In the genomic region with DNA sequence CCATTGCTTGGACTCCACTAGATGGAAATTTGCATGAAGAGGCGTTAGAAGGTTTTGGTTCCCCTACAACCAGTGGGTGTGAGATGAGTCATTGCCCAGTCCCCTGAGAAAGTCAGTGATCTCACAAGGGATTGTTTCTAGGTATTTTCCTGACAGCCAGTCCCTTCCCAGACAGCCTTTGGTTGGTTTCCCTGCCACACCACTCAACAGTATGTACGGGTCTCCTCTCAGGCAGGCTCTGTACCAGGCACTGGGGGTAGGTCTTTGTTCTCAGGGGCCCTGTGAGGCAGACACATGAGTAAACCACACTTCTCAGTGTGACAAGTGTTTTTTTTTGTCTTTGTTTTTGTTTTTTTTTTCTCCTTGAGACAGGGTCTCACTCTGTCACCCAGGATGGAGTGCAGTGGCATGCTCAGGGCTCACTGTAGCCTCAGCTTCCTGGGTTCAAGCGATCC, we compare ENCODE assay signal across 8 cellular contexts. TPM values are rescaled to one million over a fixed set of nuclear protein-coding genes. Genes with fewer than 3 reads are reported as not detected.
DNase-seq lines count a peak whose midpoint lies in the region; ATAC-seq and TF ChIP-seq lines count a peak whose summit lies in the region.

No MANE protein-coding gene starts in this region.

- H3K36me3 Mint-ChIP-seq in IgD-negative memory B cell (no peaks in the 10 kb centered on the region), WTC11 (no peaks in the 10 kb centered on the region)
- peaks cover 23% of the 10 kb centered on the region for H3K36me3 Mint-ChIP-seq in stimulated activated naive CD8-positive, alpha-beta T cell treated with anti-CD3 and anti-CD28 coated beads, Interleukin-15, Interleukin-2, amounts not matched to agents 100 ng/mL and 50 ng/mL, for 24 hours (ENCODE audit: low read depth)

- H3K9me3 Mint-ChIP-seq in IgD-negative memory B cell, result peaks cover 0 to 6% (median 0%) of the 10 kb centered on the region in 3 donors
- H3K9me3 Mint-ChIP-seq in stimulated activated naive CD8-positive, alpha-beta T cell treated with anti-CD3 and anti-CD28 coated beads, Interleukin-15, Interleukin-2, amounts not matched to agents 100 ng/mL and 50 ng/mL, for 24 hours, result no peaks in the 10 kb centered on the region
- H3K9me3 Mint-ChIP-seq in WTC11, result no peaks in the 10 kb centered on the region

- in situ Hi-C loops in KBM-7 (cut with MboI; ENCODE audit: low pct_unique_long_range_greater_than_20kb, low sequenced_read_pairs), result no loop called here

- TF ChIP-seq CTCF in cardiac fibroblast (IDR thresholded peaks at IDR 0.05; ENCODE audit: low read depth, low read length) (no peak), WTC11 (IDR thresholded peaks at IDR 0.05) (no peak)

- H3K27ac Mint-ChIP-seq in IgD-negative memory B cell (peak overlapping the region in 2 of 3 donors; percentile 3 to 6), WTC11 (no peak overlapping the region)
- peak overlapping the region; percentile 77 for H3K27ac Mint-ChIP-seq in stimulated activated naive CD8-positive, alpha-beta T cell treated with anti-CD3 and anti-CD28 coated beads, Interleukin-15, Interleukin-2, amounts not matched to agents 100 ng/mL and 50 ng/mL, for 24 hours

- H3K27me3 Mint-ChIP-seq in IgD-negative memory B cell (peaks cover 58% of the 10 kb centered on the region), WTC11 (ENCODE audit: low read depth) (peaks cover 34% of the 10 kb centered on the region)
- peaks cover 18% of the 10 kb centered on the region for H3K27me3 Mint-ChIP-seq in stimulated activated naive CD8-positive, alpha-beta T cell treated with anti-CD3 and anti-CD28 coated beads, Interleukin-15, Interleukin-2, amounts not matched to agents 100 ng/mL and 50 ng/mL, for 24 hours

- CTCF ChIA-PET in WTC11 (lab: Charles Lee), result no interaction called here

- H3K4me3 ChIP-seq in cardiac fibroblast (replicated peaks in 1 of 2; ENCODE audit: low read depth in 2 of 2, low read length in 2 of 2), result no peak overlapping the region

- H3K4me3 Mint-ChIP-seq in IgD-negative memory B cell (no peak overlapping the region), WTC11 (no peak overlapping the region)
- peak overlapping the region; percentile 20 for H3K4me3 Mint-ChIP-seq in stimulated activated naive CD8-positive, alpha-beta T cell treated with anti-CD3 and anti-CD28 coated beads, Interleukin-15, Interleukin-2, amounts not matched to agents 100 ng/mL and 50 ng/mL, for 24 hours

- DNase-seq in cardiac fibroblast (ENCODE audit: low read depth in 2 of 2) (peak; percentile 34 to 86), KBM-7 (no peak), WTC11 (ENCODE audit: low spot score) (no peak), SHP77 (lab: John Stamatoyannopoulos, UW) (no peak)

- peaks cover 12 to 19% (median 16%) of the 10 kb centered on the region in 3 donors for H3K4me1 Mint-ChIP-seq in IgD-negative memory B cell
- peaks cover 44% of the 10 kb centered on the region for H3K4me1 Mint-ChIP-seq in stimulated activated naive CD8-positive, alpha-beta T cell treated with anti-CD3 and anti-CD28 coated beads, Interleukin-15, Interleukin-2, amounts not matched to agents 100 ng/mL and 50 ng/mL, for 24 hours (ENCODE audit: low read depth)
- H3K4me1 Mint-ChIP-seq in WTC11, result peaks cover 10% of the 10 kb centered on the region

- POLR2A ChIA-PET in WTC11 (lab: Charles Lee), result interaction anchor here (0.6 kb wide), 1 partner anchor 43 kb away, joined by 3 read pairs; no protein-coding TSS in a partner anchor

- ATAC-seq in GM18498 (IDR thresholded peaks at IDR 0.05; ENCODE audit: unreplicated experiment), result peak; percentile 71
- ATAC-seq in GM21619 (IDR thresholded peaks at IDR 0.05; ENCODE audit: unreplicated experiment), result peak; percentile 63
- no peak for ATAC-seq in WTC11

TF ChIP-seq in WTC11, 78 proteins besides CTCF, POLR2A, EP300 and RAD21:
- TF ChIP-seq, protein P1, sequence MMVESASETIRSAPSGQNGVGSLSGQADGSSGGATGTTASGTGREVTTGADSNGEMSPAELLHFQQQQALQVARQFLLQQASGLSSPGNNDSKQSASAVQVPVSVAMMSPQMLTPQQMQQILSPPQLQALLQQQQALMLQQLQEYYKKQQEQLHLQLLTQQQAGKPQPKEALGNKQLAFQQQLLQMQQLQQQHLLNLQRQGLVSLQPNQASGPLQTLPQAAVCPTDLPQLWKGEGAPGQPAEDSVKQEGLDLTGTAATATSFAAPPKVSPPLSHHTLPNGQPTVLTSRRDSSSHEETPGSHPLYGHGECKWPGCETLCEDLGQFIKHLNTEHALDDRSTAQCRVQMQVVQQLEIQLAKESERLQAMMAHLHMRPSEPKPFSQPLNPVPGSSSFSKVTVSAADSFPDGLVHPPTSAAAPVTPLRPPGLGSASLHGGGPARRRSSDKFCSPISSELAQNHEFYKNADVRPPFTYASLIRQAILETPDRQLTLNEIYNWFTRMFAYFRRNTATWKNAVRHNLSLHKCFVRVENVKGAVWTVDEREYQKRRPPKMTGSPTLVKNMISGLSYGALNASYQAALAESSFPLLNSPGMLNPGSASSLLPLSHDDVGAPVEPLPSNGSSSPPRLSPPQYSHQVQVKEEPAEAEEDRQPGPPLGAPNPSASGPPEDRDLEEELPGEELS (CRISPR knock-in tag; IDR thresholded peaks at IDR 0.05), result no peak
- TF ChIP-seq ZBTB21 (CRISPR knock-in tag; IDR thresholded peaks at IDR 0.05; ENCODE audit: borderline replicate concordance), result no peak
- no peak for TF ChIP-seq PRRX2 (CRISPR knock-in tag; IDR thresholded peaks at IDR 0.05)
- TF ChIP-seq, protein P2, sequence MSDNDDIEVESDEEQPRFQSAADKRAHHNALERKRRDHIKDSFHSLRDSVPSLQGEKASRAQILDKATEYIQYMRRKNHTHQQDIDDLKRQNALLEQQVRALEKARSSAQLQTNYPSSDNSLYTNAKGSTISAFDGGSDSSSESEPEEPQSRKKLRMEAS (CRISPR knock-in tag; IDR thresholded peaks at IDR 0.05), result no peak
- TF ChIP-seq, protein P3, sequence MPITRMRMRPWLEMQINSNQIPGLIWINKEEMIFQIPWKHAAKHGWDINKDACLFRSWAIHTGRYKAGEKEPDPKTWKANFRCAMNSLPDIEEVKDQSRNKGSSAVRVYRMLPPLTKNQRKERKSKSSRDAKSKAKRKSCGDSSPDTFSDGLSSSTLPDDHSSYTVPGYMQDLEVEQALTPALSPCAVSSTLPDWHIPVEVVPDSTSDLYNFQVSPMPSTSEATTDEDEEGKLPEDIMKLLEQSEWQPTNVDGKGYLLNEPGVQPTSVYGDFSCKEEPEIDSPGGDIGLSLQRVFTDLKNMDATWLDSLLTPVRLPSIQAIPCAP (CRISPR knock-in tag; IDR thresholded peaks at IDR 0.05), result no peak
- TF ChIP-seq NR3C1 (CRISPR knock-in tag; conservative IDR thresholded peaks at IDR 0.05; ENCODE audit: low read depth), result no peak
- no peak for TF ChIP-seq NR1H2 (CRISPR knock-in tag; IDR thresholded peaks at IDR 0.05)
- TF ChIP-seq NFE2L1 (CRISPR knock-in tag; IDR thresholded peaks at IDR 0.05), result no peak
- TF ChIP-seq, protein P4, sequence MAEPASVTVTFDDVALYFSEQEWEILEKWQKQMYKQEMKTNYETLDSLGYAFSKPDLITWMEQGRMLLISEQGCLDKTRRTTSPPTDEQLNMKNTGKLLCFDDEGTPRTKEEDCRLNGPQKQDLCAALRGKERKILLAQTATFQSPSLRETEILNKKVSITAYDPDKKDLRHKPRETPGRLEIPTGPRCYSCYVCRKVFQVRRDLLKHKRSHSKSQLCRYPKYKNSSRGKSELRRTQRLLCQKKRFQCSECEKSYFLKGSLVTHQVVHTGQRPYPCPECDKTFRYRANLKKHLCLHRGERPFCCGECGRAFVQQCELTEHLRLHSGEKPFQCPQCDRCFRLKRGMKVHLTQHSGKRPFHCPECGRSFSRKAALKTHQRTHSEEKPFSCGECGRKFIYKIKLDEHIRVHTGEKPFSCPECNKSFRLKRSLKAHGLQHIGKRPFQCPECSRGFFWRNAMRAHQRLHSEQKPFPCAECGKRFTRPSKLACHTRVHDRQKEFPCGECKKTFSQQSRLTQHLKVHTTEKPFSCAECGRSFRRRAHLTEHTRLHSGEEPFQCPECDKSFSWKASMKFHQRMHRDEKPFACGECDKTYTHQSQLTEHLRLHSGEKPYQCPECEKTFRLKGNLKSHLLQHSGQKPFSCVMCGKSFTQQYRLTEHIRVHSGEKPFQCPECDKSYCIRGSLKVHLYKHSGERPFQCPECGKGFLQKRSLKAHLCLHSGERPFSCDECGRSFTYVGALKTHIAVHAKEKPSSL (CRISPR knock-in tag; conservative IDR thresholded peaks at IDR 0.05), result no peak
- no peak for TF ChIP-seq GABPB1 (CRISPR knock-in tag; IDR thresholded peaks at IDR 0.05)

RNA-seq across cellular contexts. Expression of a gene that starts 4.0 kb away (rescaled TPM):
- 1.1 TPM for polyA plus RNA-seq in IgD-negative memory B cell
- total RNA-seq in WTC11 (2021), result 0.39 to 0.53 TPM (median 0.44 TPM) in 3 replicates

RNA-seq across cellular contexts. Expression of a gene that starts 59.3 kb away (rescaled TPM):
- polyA plus RNA-seq in IgD-negative memory B cell, result 32.4 TPM
- total RNA-seq in WTC11 (2021), result 19.5 to 21.9 TPM (median 19.9 TPM) in 3 replicates

Comparison
In these comparisons a context has a peak if more than half of its experiments do, and no peak if none do; other contexts are left out.
1. DNase-seq: peak in cardiac fibroblast (2 of 2); none in KBM-7 (single experiment), WTC11 (single experiment) and SHP77 (0 of 2).